23 cellular contexts compared by ENCODE assay signal in the genomic region with DNA sequence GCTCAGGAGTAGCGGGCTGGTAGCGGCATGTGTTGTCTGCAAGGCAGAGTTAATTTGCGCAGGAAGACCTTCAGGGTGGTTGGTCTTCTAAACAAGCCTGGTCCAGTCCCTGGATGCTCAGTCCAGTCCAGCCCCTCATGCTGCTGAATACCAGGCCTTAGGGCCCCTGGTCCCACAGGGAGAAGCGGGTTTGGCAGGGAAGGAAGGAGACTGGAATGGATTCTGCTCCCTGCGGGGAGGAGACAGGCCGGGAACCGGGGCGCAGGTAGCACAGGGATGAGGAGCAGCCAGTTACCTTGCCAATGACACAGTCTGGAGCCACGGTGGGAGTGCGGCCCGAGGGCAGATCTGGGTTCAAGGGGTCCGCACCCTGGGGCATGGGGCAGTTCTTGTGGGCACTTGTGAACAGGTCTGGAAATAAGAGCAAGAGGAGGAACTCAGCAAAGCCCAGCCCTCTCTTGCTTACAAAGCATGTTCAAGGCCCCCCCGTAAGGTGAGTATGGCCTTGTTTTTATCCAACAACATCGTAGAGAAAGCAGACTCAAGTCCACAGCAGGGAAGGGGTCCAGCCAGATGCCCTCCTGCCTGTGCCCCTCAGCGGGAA. TPM values are rescaled to one million over a fixed set of nuclear protein-coding genes. Genes with fewer than 3 reads are reported as not detected.
DNase-seq lines count a peak whose midpoint lies in the region; ATAC-seq and TF ChIP-seq lines count a peak whose summit lies in the region.
"Had no signal": no experiment of that assay in that cellular context is flagged by ENCODE, and none has a peak within 500 bp of the region (broad histone marks: within the 10 kb centered on the region; RNA-seq: fewer than 3 reads in every experiment).

No MANE protein-coding gene starts in this region.

- DNase-seq in activated CD8-positive, alpha-beta T cell treated with anti-CD3 and anti-CD28 coated beads, Interleukin-2, amount 10 ng/mL, durations not matched to agents 7 days and 5 days, result no peak
- no peak for DNase-seq in activated CD8-positive, alpha-beta T cell treated with anti-CD3 and anti-CD28 coated beads for 36 hours
- DNase-seq in neural progenitor cell (ENCODE audit: low spot score) (no peak), NCI-H2196 treated with DMSO at 0.1 percent for 48 hours (lab: John Stamatoyannopoulos, UW; ENCODE audit: unreplicated experiment) (no peak), NCI-H1092 treated with DMSO at 0.1 percent for 48 hours (lab: John Stamatoyannopoulos, UW) (no peak), GM13977 (ENCODE audit: low spot score) (no peak)
- DNase-seq: CD8-positive, alpha-beta memory T cell; DMS79 treated with DMSO at 0.1 percent for 48 hours; H9; Kasumi-1; MG63; NCI-H1048; NCI-H1436 treated with DMSO at 0.1 percent for 48 hours; NCI-H2029 treated with DMSO at 0.1 percent for 48 hours; NCI-H2171; NCI-H446; NCI-H526 treated with DMSO at 0.1 percent for 48 hours; NK-92 treated with Interleukin-12 subunit alpha and Interleukin-12 subunit beta, amount 100 ng/mL, for 24 hours had no signal

- H3K4me3 ChIP-seq in HEK293 (ENCODE audit: low read depth, low read length) (no peak overlapping the region), neural progenitor cell (no peak overlapping the region)
- H3K4me3 ChIP-seq: MG63 had no signal

- no peak overlapping the region for H3K9ac ChIP-seq in neural progenitor cell

- POLR2A ChIA-PET in activated CD8-positive, alpha-beta T cell treated with anti-CD3 and anti-CD28 coated beads, Interleukin-2, amount 10 ng/mL, durations not matched to agents 7 days and 5 days (lab: Charles Lee), result no interaction called here
- POLR2A ChIA-PET in activated CD8-positive, alpha-beta T cell treated with anti-CD3 and anti-CD28 coated beads for 36 hours (lab: Charles Lee), result interaction anchor here (0.7 kb wide), 1 partner anchor 11 kb away, joined by 3 read pairs; no protein-coding TSS in a partner anchor
- POLR2A ChIA-PET in HEK293 (lab: Yijun Ruan, JAX), result no interaction called here

- H3K4me1 ChIP-seq in HEK293 (ENCODE audit: control insufficient read depth, insufficient read depth, low read length) (no peaks in the 10 kb centered on the region), neural progenitor cell (peaks cover 28% of the 10 kb centered on the region)

- H3K27ac Mint-ChIP-seq in activated CD8-positive, alpha-beta T cell treated with anti-CD3 and anti-CD28 coated beads, Interleukin-2, amount 10 ng/mL, durations not matched to agents 7 days and 5 days, result peak overlapping the region; percentile 75
- no peak overlapping the region for H3K27ac Mint-ChIP-seq in activated CD8-positive, alpha-beta T cell treated with anti-CD3 and anti-CD28 coated beads for 36 hours
- peak overlapping the region; percentile 80 for H3K27ac Mint-ChIP-seq in neural progenitor cell

- TF ChIP-seq CTCF in activated CD8-positive, alpha-beta T cell treated with anti-CD3 and anti-CD28 coated beads for 36 hours (IDR thresholded peaks at IDR 0.05), result no peak
- TF ChIP-seq CTCF in HEK293 (tag by site-specific recombination; IDR thresholded peaks at IDR 0.05) (no peak), neural progenitor cell (IDR thresholded peaks at IDR 0.05) (no peak), GM13977 (IDR thresholded peaks at IDR 0.05; ENCODE audit: extremely low read depth, insufficient read depth, missing control alignments) (no peak)

- H3K36me3 ChIP-seq in HEK293 (ENCODE audit: control insufficient read depth in 2 of 2, insufficient read depth in 1 of 2, low read length in 2 of 2) (no peaks in the 10 kb centered on the region), neural progenitor cell (no peaks in the 10 kb centered on the region)
- H3K36me3 ChIP-seq: MG63 had no signal

- no peaks in the 10 kb centered on the region for H3K79me2 ChIP-seq in neural progenitor cell (ENCODE audit: low read depth)

- no peak overlapping the region for H3K4me2 ChIP-seq in neural progenitor cell

- H3K27me3 ChIP-seq in neural progenitor cell, result no peaks in the 10 kb centered on the region
- H3K27me3 ChIP-seq: MG63 had no signal

- CTCF ChIA-PET in activated CD8-positive, alpha-beta T cell treated with anti-CD3 and anti-CD28 coated beads, Interleukin-2, amount 10 ng/mL, durations not matched to agents 7 days and 5 days (lab: Charles Lee), result interaction anchor here (1.4 kb wide), 1 partner anchor 11 kb away, joined by 4 read pairs; no protein-coding TSS in a partner anchor
- CTCF ChIA-PET in activated CD8-positive, alpha-beta T cell treated with anti-CD3 and anti-CD28 coated beads for 36 hours (lab: Charles Lee), result interaction anchor here (1.3 kb wide), 1 partner anchor 53 kb away, joined by 3 read pairs; no protein-coding TSS in a partner anchor
- CTCF ChIA-PET in HEK293 (lab: Yijun Ruan, JAX), result interaction anchor here (0.6 to 1.1 kb wide), 2 partner anchors 19 to 54 kb away, joined by 3 to 4 read pairs; no protein-coding TSS in a partner anchor

- no peaks in the 10 kb centered on the region for H3K9me3 Mint-ChIP-seq in activated CD8-positive, alpha-beta T cell treated with anti-CD3 and anti-CD28 coated beads, Interleukin-2, amount 10 ng/mL, durations not matched to agents 7 days and 5 days (ENCODE audit: insufficient read depth)
- no peaks in the 10 kb centered on the region for H3K9me3 Mint-ChIP-seq in activated CD8-positive, alpha-beta T cell treated with anti-CD3 and anti-CD28 coated beads for 36 hours
- no peaks in the 10 kb centered on the region for H3K9me3 Mint-ChIP-seq in neural progenitor cell
- H3K9me3 Mint-ChIP-seq: CD8-positive, alpha-beta memory T cell; H9; IgD-negative memory B cell had no signal

- ATAC-seq in activated CD8-positive, alpha-beta T cell treated with anti-CD3 and anti-CD28 coated beads, Interleukin-2, amount 10 ng/mL, durations not matched to agents 7 days and 5 days, result no peak
- no peak for ATAC-seq in activated CD8-positive, alpha-beta T cell treated with anti-CD3 and anti-CD28 coated beads for 36 hours
- ATAC-seq: Right ventricle myocardium inferior had no signal

- in situ Hi-C loops in GM13977 (cut with MboI; ENCODE audit: low pct_unique_long_range_greater_than_20kb, low sequenced_read_pairs, unreplicated experiment), result no loop called here

- H3K4me1 Mint-ChIP-seq in activated CD8-positive, alpha-beta T cell treated with anti-CD3 and anti-CD28 coated beads, Interleukin-2, amount 10 ng/mL, durations not matched to agents 7 days and 5 days (ENCODE audit: low read depth), result peaks cover 50% of the 10 kb centered on the region
- H3K4me1 Mint-ChIP-seq in activated CD8-positive, alpha-beta T cell treated with anti-CD3 and anti-CD28 coated beads for 36 hours (ENCODE audit: low read depth), result peaks cover 4% of the 10 kb centered on the region
- peaks cover 51% of the 10 kb centered on the region for H3K4me1 Mint-ChIP-seq in neural progenitor cell

- H3K36me3 Mint-ChIP-seq in activated CD8-positive, alpha-beta T cell treated with anti-CD3 and anti-CD28 coated beads, Interleukin-2, amount 10 ng/mL, durations not matched to agents 7 days and 5 days (ENCODE audit: low read depth), result no peaks in the 10 kb centered on the region
- no peaks in the 10 kb centered on the region for H3K36me3 Mint-ChIP-seq in activated CD8-positive, alpha-beta T cell treated with anti-CD3 and anti-CD28 coated beads for 36 hours (ENCODE audit: low read depth)
- H3K36me3 Mint-ChIP-seq in neural progenitor cell, result no peaks in the 10 kb centered on the region
- H3K36me3 Mint-ChIP-seq: CD8-positive, alpha-beta memory T cell had no signal

- intact Hi-C loops in activated CD8-positive, alpha-beta T cell treated with anti-CD3 and anti-CD28 coated beads for 36 hours (cut with micrococcal nuclease), result no loop called here

- no peaks in the 10 kb centered on the region for H4K20me1 ChIP-seq in neural progenitor cell (ENCODE audit: low read depth)

- peak overlapping the region; percentile 74 for H3K4me3 Mint-ChIP-seq in activated CD8-positive, alpha-beta T cell treated with anti-CD3 and anti-CD28 coated beads, Interleukin-2, amount 10 ng/mL, durations not matched to agents 7 days and 5 days
- H3K4me3 Mint-ChIP-seq in activated CD8-positive, alpha-beta T cell treated with anti-CD3 and anti-CD28 coated beads for 36 hours, result no peak overlapping the region
- H3K4me3 Mint-ChIP-seq in neural progenitor cell, result no peak overlapping the region
- H3K4me3 Mint-ChIP-seq: CD8-positive, alpha-beta memory T cell; H9 had no signal

- H3F3A ChIP-seq in neural progenitor cell (ENCODE audit: low read depth), result peaks cover 3% of the 10 kb centered on the region

- H3K27ac ChIP-seq in HEK293 (ENCODE audit: extremely low read depth, low read depth, low read length), result no peak overlapping the region
- H3K27ac ChIP-seq in neural progenitor cell, result no peak overlapping the region

- no peak overlapping the region for H2AFZ ChIP-seq in neural progenitor cell (replicated peaks)

- no peaks in the 10 kb centered on the region for H3K27me3 Mint-ChIP-seq in activated CD8-positive, alpha-beta T cell treated with anti-CD3 and anti-CD28 coated beads, Interleukin-2, amount 10 ng/mL, durations not matched to agents 7 days and 5 days (ENCODE audit: low read depth)
- peaks cover 2% of the 10 kb centered on the region for H3K27me3 Mint-ChIP-seq in activated CD8-positive, alpha-beta T cell treated with anti-CD3 and anti-CD28 coated beads for 36 hours
- H3K27me3 Mint-ChIP-seq in neural progenitor cell (ENCODE audit: insufficient read depth, low read depth), result peaks cover 16% of the 10 kb centered on the region

- H3K9me3 ChIP-seq in HEK293 (ENCODE audit: control insufficient read depth, insufficient read depth, low read depth, low read length) (no peaks in the 10 kb centered on the region), neural progenitor cell (ENCODE audit: low read depth) (no peaks in the 10 kb centered on the region)
- H3K9me3 ChIP-seq: MG63 had no signal

RNA-seq across cellular contexts. Expression of a gene that starts 10.1 kb away (rescaled TPM):
- total RNA-seq in activated CD8-positive, alpha-beta T cell treated with anti-CD3 and anti-CD28 coated beads, Interleukin-2, amount 10 ng/mL, durations not matched to agents 7 days and 5 days, result 1 to 10 TPM; 6.0 to 6.1 TPM
- total RNA-seq in activated CD8-positive, alpha-beta T cell treated with anti-CD3 and anti-CD28 coated beads for 36 hours, result under 1 TPM; 0.70 to 0.87 TPM
- total RNA-seq in neural progenitor cell (ENCODE audit: low replicate concordance), result 0.13 and 2.6 TPM in 2 replicates

RNA-seq across cellular contexts. Expression of a gene that starts 19.7 kb away (rescaled TPM):
- not detected for total RNA-seq in activated CD8-positive, alpha-beta T cell treated with anti-CD3 and anti-CD28 coated beads, Interleukin-2, amount 10 ng/mL, durations not matched to agents 7 days and 5 days
- total RNA-seq in activated CD8-positive, alpha-beta T cell treated with anti-CD3 and anti-CD28 coated beads for 36 hours, result not detected
- 0.97 and 2.7 TPM in 2 replicates for total RNA-seq in neural progenitor cell (ENCODE audit: low replicate concordance)
- total RNA-seq: CD8-positive, alpha-beta memory T cell had no signal

RNA-seq across cellular contexts. Expression of a gene that starts 41.5 kb away (rescaled TPM):
- total RNA-seq in activated CD8-positive, alpha-beta T cell treated with anti-CD3 and anti-CD28 coated beads, Interleukin-2, amount 10 ng/mL, durations not matched to agents 7 days and 5 days, result not detected
- not detected for total RNA-seq in activated CD8-positive, alpha-beta T cell treated with anti-CD3 and anti-CD28 coated beads for 36 hours
- total RNA-seq in neural progenitor cell (ENCODE audit: low replicate concordance), result not detected in 2 replicates
- total RNA-seq: A673; CD8-positive, alpha-beta memory T cell; SK-MEL-5 had no signal

RNA-seq across cellular contexts. Expression of a gene that starts 45.5 kb away (rescaled TPM):
- total RNA-seq in activated CD8-positive, alpha-beta T cell treated with anti-CD3 and anti-CD28 coated beads, Interleukin-2, amount 10 ng/mL, durations not matched to agents 7 days and 5 days, result not detected
- not detected for total RNA-seq in activated CD8-positive, alpha-beta T cell treated with anti-CD3 and anti-CD28 coated beads for 36 hours
- total RNA-seq in neural progenitor cell (ENCODE audit: low replicate concordance), result not detected in 2 replicates
- total RNA-seq: A673; CD8-positive, alpha-beta memory T cell; H9 had no signal

RNA-seq across cellular contexts. Expression of a gene that starts 59.3 kb away (rescaled TPM):
- total RNA-seq in activated CD8-positive, alpha-beta T cell treated with anti-CD3 and anti-CD28 coated beads, Interleukin-2, amount 10 ng/mL, durations not matched to agents 7 days and 5 days, result not detected
- not detected for total RNA-seq in activated CD8-positive, alpha-beta T cell treated with anti-CD3 and anti-CD28 coated beads for 36 hours
- not detected in 2 replicates for total RNA-seq in neural progenitor cell (ENCODE audit: low replicate concordance)
- total RNA-seq: A673; CD8-positive, alpha-beta memory T cell; H9; SK-MEL-5 had no signal
